Comparison of ENCODE assay signal across 27 cellular contexts in genomic region chr10:106999118-106999707, GRCh38.
"Had no signal": no experiment of that assay in that cellular context is flagged by ENCODE, and none has a peak within 500 bp of the region (broad histone marks: within the 10 kb centered on the region; RNA-seq: fewer than 3 reads in every experiment).

No MANE protein-coding gene starts in this region.

- H3K36me3 Mint-ChIP-seq: memory B cell, natural killer cell, neural progenitor cell had no signal

- H3K4me1 Mint-ChIP-seq: endodermal cell; memory B cell; stimulated activated naive CD8-positive, alpha-beta T cell treated with anti-CD3 and anti-CD28 coated beads, Interleukin-15, amount 100 ng/mL, for 72 hours had no signal

- DNase-seq: effector CD8-positive, alpha-beta T cell; endodermal cell; foreskin fibroblast; gastrocnemius medialis; head of caudate nucleus; kidney; natural killer cell; stimulated activated CD4-positive, alpha-beta T cell treated with anti-CD3 and anti-CD28 coated beads, Interleukin-12 subunit alpha, Interleukin-12 subunit beta, amount 100 ng/mL, for 4 hours; stimulated activated CD4-positive, alpha-beta T cell treated with anti-CD3 and anti-CD28 coated beads, Interleukin-1b, Interleukin-23, amount 100 ng/mL, for 48 hours; stimulated activated CD4-positive, alpha-beta T cell treated with anti-CD3 and anti-CD28 coated beads, Interleukin-4, amount 100 ng/mL, for 1 hour; stimulated activated CD8-positive, alpha-beta memory T cell treated with anti-CD3 and anti-CD28 coated beads, Interleukin-4, amount 100 ng/mL, for 48 hours; stimulated activated naive CD4-positive, alpha-beta T cell; stimulated activated naive CD8-positive, alpha-beta T cell treated with anti-CD3 and anti-CD28 coated beads, Interleukin-15, amount 100 ng/mL, for 72 hours; transverse colon; upper lobe of right lung; uterus had no signal

- ATAC-seq: esophagus mucosa; gastrocnemius medialis; left lobe of liver; natural killer cell; sciatic nerve; stimulated activated naive CD8-positive, alpha-beta T cell treated with anti-CD3 and anti-CD28 coated beads, Interleukin-15, amount 100 ng/mL, for 72 hours; upper lobe of right lung had no signal

- H3K9me3 Mint-ChIP-seq: endodermal cell; natural killer cell; stimulated activated naive CD8-positive, alpha-beta T cell treated with anti-CD3 and anti-CD28 coated beads, Interleukin-15, amount 100 ng/mL, for 72 hours had no signal

- H3K27ac Mint-ChIP-seq: endodermal cell; memory B cell; natural killer cell; neural progenitor cell; progenitor cell of endocrine pancreas; stimulated activated naive CD8-positive, alpha-beta T cell treated with anti-CD3 and anti-CD28 coated beads, Interleukin-15, amount 100 ng/mL, for 72 hours had no signal

- H3K4me3 Mint-ChIP-seq: endodermal cell; memory B cell; natural killer cell; neural progenitor cell; stimulated activated naive CD8-positive, alpha-beta T cell treated with anti-CD3 and anti-CD28 coated beads, Interleukin-15, amount 100 ng/mL, for 72 hours had no signal

- FAIRE-seq: kidney had no signal

- H3K4me1 ChIP-seq: gastrocnemius medialis, neural progenitor cell, parathyroid adenoma, suprapubic skin, upper lobe of right lung, uterus had no signal

- H3K27ac ChIP-seq: epithelial cell of prostate, gastrocnemius medialis, neural progenitor cell, parathyroid adenoma, suprapubic skin, transverse colon, upper lobe of right lung, uterus had no signal

- H3K9me3 ChIP-seq: gastrocnemius medialis, suprapubic skin, transverse colon, upper lobe of right lung, uterus had no signal

- H3K9ac ChIP-seq: neural progenitor cell, parathyroid adenoma had no signal

- H3K27me3 ChIP-seq: gastrocnemius medialis, neural progenitor cell, suprapubic skin, transverse colon, upper lobe of right lung, uterus had no signal

- H3K27me3 Mint-ChIP-seq: progenitor cell of endocrine pancreas; stimulated activated naive CD8-positive, alpha-beta T cell treated with anti-CD3 and anti-CD28 coated beads, Interleukin-15, amount 100 ng/mL, for 72 hours had no signal

- H3K36me3 ChIP-seq: gastrocnemius medialis, neural progenitor cell, suprapubic skin, transverse colon, upper lobe of right lung, uterus had no signal

- H3K4me3 ChIP-seq: gastrocnemius medialis, lung, neural progenitor cell, smooth muscle cell, suprapubic skin, transverse colon, upper lobe of right lung, uterus had no signal
